In genomic region chr1:14597343-14598006, GRCh38 we compare ENCODE assay signal across 1 cellular context.
TF ChIP-seq lines count a peak whose summit lies in the region.

No MANE protein-coding gene starts in this region.

TF ChIP-seq in GM23338, 12 proteins besides CTCF, POLR2A, EP300 and RAD21 (continued from another document):
- TF ChIP-seq, protein P1, sequence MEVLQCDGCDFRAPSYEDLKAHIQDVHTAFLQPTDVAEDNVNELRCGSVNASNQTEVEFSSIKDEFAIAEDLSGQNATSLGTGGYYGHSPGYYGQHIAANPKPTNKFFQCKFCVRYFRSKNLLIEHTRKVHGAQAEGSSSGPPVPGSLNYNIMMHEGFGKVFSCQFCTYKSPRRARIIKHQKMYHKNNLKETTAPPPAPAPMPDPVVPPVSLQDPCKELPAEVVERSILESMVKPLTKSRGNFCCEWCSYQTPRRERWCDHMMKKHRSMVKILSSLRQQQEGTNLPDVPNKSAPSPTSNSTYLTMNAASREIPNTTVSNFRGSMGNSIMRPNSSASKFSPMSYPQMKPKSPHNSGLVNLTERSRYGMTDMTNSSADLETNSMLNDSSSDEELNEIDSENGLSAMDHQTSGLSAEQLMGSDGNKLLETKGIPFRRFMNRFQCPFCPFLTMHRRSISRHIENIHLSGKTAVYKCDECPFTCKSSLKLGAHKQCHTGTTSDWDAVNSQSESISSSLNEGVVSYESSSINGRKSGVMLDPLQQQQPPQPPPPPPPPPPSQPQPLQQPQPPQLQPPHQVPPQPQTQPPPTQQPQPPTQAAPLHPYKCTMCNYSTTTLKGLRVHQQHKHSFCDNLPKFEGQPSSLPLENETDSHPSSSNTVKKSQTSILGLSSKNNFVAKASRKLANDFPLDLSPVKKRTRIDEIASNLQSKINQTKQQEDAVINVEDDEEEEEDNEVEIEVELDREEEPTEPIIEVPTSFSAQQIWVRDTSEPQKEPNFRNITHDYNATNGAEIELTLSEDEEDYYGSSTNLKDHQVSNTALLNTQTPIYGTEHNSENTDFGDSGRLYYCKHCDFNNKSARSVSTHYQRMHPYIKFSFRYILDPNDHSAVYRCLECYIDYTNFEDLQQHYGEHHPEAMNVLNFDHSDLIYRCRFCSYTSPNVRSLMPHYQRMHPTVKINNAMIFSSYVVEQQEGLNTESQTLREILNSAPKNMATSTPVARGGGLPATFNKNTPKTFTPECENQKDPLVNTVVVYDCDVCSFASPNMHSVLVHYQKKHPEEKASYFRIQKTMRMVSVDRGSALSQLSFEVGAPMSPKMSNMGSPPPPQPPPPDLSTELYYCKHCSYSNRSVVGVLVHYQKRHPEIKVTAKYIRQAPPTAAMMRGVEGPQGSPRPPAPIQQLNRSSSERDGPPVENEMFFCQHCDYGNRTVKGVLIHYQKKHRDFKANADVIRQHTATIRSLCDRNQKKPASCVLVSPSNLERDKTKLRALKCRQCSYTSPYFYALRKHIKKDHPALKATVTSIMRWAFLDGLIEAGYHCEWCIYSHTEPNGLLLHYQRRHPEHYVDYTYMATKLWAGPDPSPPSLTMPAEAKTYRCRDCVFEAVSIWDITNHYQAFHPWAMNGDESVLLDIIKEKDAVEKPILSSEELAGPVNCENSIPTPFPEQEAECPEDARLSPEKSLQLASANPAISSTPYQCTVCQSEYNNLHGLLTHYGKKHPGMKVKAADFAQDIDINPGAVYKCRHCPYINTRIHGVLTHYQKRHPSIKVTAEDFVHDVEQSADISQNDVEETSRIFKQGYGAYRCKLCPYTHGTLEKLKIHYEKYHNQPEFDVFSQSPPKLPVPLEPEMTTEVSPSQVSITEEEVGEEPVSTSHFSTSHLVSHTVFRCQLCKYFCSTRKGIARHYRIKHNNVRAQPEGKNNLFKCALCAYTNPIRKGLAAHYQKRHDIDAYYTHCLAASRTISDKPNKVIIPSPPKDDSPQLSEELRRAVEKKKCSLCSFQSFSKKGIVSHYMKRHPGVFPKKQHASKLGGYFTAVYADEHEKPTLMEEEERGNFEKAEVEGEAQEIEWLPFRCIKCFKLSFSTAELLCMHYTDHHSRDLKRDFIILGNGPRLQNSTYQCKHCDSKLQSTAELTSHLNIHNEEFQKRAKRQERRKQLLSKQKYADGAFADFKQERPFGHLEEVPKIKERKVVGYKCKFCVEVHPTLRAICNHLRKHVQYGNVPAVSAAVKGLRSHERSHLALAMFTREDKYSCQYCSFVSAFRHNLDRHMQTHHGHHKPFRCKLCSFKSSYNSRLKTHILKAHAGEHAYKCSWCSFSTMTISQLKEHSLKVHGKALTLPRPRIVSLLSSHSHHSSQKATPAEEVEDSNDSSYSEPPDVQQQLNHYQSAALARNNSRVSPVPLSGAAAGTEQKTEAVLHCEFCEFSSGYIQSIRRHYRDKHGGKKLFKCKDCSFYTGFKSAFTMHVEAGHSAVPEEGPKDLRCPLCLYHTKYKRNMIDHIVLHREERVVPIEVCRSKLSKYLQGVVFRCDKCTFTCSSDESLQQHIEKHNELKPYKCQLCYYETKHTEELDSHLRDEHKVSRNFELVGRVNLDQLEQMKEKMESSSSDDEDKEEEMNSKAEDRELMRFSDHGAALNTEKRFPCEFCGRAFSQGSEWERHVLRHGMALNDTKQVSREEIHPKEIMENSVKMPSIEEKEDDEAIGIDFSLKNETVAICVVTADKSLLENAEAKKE (CRISPR knock-in tag; IDR thresholded peaks at IDR 0.05), result no peak
- TF ChIP-seq, protein P2, sequence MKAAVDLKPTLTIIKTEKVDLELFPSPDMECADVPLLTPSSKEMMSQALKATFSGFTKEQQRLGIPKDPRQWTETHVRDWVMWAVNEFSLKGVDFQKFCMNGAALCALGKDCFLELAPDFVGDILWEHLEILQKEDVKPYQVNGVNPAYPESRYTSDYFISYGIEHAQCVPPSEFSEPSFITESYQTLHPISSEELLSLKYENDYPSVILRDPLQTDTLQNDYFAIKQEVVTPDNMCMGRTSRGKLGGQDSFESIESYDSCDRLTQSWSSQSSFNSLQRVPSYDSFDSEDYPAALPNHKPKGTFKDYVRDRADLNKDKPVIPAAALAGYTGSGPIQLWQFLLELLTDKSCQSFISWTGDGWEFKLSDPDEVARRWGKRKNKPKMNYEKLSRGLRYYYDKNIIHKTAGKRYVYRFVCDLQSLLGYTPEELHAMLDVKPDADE (IDR thresholded peaks at IDR 0.05), result no peak
- TF ChIP-seq CREB1 (CRISPR knock-in tag; IDR thresholded peaks at IDR 0.05; ENCODE audit: low read depth) (no peak), ZNF114 (CRISPR knock-in tag; IDR thresholded peaks at IDR 0.05) (no peak), EZH2phosphoT487 (IDR thresholded peaks at IDR 0.05; ENCODE audit: unreplicated experiment) (no peak), EZH2 (IDR thresholded peaks at IDR 0.05; ENCODE audit: low read depth, unreplicated experiment) (no peak), ZNF331 (CRISPR knock-in tag; IDR thresholded peaks at IDR 0.05; ENCODE audit: low read depth) (no peak), JUNB (IDR thresholded peaks at IDR 0.05; ENCODE audit: unreplicated experiment) (no peak), POLR2AphosphoS5 (IDR thresholded peaks at IDR 0.05; ENCODE audit: low read depth) (no peak), REST (IDR thresholded peaks at IDR 0.05; ENCODE audit: unreplicated experiment) (no peak)
